ENCODE assay signal across 8 cellular contexts in the genomic region with DNA sequence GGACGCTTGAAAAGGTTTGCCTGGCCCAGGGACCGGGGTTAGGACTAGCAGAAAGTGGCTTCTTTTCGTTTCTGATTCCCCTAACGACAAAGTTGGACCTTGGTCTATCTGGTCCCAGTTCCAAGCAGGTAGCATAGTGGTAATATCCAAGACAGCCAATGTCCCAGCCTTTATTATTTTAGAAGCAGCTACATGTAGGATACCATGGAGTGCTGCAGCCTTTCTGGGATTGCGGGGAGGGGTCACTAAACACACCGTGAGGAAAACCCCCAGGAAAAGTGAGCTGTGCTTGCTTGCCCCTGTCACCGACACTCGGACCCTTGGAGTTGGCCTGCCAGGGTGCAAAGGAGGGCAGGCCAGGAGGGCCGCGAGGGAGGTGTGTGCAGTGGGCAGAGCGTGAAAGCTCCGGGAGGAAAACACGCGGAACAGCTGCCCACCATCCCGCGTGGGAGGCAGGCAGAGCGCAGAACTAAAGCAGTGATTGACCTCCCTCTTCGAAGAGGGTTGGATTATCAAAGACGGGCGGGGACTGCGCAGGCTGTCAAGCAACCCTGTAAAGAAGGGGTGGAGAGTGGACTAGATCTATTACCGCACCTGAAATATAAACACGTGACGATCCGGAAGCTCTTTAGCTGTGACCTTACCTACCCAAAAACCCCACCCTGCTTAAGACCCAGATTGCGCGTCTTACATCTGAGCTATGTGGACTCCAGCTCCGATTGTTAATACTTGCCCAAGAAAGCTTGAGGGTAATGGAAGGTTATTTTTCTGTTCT. TPM values are rescaled to one million over a fixed set of nuclear protein-coding genes. Genes with fewer than 3 reads are reported as not detected.
DNase-seq lines count a peak whose midpoint lies in the region; ATAC-seq and TF ChIP-seq lines count a peak whose summit lies in the region.

No MANE protein-coding gene starts in this region.

- TF ChIP-seq POLR2A in GM18505 (IDR thresholded peaks at IDR 0.05; ENCODE audit: borderline replicate concordance, extremely low read depth, insufficient read depth, insufficient read length), result peak; percentile 0

- H3K4me3 ChIP-seq in muscle layer of colon (ENCODE audit: low read depth in 1 of 2, low read length in 2 of 2), result peak overlapping the region; percentile 67 to 98
- H3K4me3 ChIP-seq in thymus (ENCODE audit: low read length), result peak overlapping the region; percentile 84

- H3K36me3 ChIP-seq in muscle layer of colon (ENCODE audit: insufficient read depth, low read length) (no peaks in the 10 kb centered on the region), thymus (ENCODE audit: control insufficient read depth, insufficient read depth) (no peaks in the 10 kb centered on the region)

- 12% methylated on average over 28 of the region's 28 CpGs for WGBS in thymus

- H3K27me3 ChIP-seq in muscle layer of colon (ENCODE audit: control insufficient read depth in 1 of 2, insufficient read depth in 2 of 2, low read length in 2 of 2), result no peaks in the 10 kb centered on the region
- H3K27me3 ChIP-seq in thymus (ENCODE audit: control insufficient read depth, insufficient read depth), result no peaks in the 10 kb centered on the region

- peaks cover 43% of the 10 kb centered on the region for H3K4me1 ChIP-seq in muscle layer of colon (ENCODE audit: insufficient read depth, low read length)
- H3K4me1 ChIP-seq in thymus (ENCODE audit: control insufficient read depth, insufficient read depth, low read length), result peaks cover 10% of the 10 kb centered on the region

- ATAC-seq in GM18505 (IDR thresholded peaks at IDR 0.05; ENCODE audit: unreplicated experiment) (peak; percentile 51), HG02938 (IDR thresholded peaks at IDR 0.05; ENCODE audit: unreplicated experiment) (peak; percentile 51)

- TF ChIP-seq CTCF in 22Rv1 (IDR thresholded peaks at IDR 0.05), result no peak

- DNase-seq in NCI-H510A treated with DMSO at 0.1 percent for 48 hours (lab: John Stamatoyannopoulos, UW) (peak; percentile 79), epithelial cell of prostate (ENCODE audit: low read depth, low spot score) (peak; percentile 51)
- peak in 2 of 3 experiments; percentile 3 to 15 for DNase-seq in activated CD8-positive, alpha-beta memory T cell treated with anti-CD3 and anti-CD28 coated beads for 48 hours (ENCODE audit: low read depth in 2 of 3, low spot score in 2 of 3)

- H3K9ac ChIP-seq in muscle layer of colon (ENCODE audit: low read length), result peak overlapping the region; percentile 87

- H3K9me3 ChIP-seq in muscle layer of colon (ENCODE audit: low read length) (no peaks in the 10 kb centered on the region), thymus (ENCODE audit: control insufficient read depth) (no peaks in the 10 kb centered on the region)

- H3K27ac ChIP-seq in 22Rv1 (peak overlapping the region; percentile 88), epithelial cell of prostate (peak overlapping the region; percentile 84), muscle layer of colon (ENCODE audit: low read depth, low read length) (peak overlapping the region; percentile 96), thymus (ENCODE audit: low read depth) (peak overlapping the region; percentile 82)

RNA-seq across cellular contexts. Expression of gene MAP4K3, which starts 0.6 kb away (rescaled TPM):
- 19.5 TPM for polyA plus RNA-seq in thymus

Comparison
In these comparisons a context has a peak if more than half of its experiments do, and no peak if none do; other contexts are left out.
1. Peak in every context shown above with its lines: DNase-seq, ATAC-seq, H3K4me3 ChIP-seq and H3K27ac ChIP-seq.
2. DNase-seq: peak in every context shown above with its lines; median percentile 79 in NCI-H510A treated with DMSO at 0.1 percent for 48 hours; 51 in epithelial cell of prostate; 9 in activated CD8-positive, alpha-beta memory T cell treated with anti-CD3 and anti-CD28 coated beads for 48 hours.